In the genomic region with DNA sequence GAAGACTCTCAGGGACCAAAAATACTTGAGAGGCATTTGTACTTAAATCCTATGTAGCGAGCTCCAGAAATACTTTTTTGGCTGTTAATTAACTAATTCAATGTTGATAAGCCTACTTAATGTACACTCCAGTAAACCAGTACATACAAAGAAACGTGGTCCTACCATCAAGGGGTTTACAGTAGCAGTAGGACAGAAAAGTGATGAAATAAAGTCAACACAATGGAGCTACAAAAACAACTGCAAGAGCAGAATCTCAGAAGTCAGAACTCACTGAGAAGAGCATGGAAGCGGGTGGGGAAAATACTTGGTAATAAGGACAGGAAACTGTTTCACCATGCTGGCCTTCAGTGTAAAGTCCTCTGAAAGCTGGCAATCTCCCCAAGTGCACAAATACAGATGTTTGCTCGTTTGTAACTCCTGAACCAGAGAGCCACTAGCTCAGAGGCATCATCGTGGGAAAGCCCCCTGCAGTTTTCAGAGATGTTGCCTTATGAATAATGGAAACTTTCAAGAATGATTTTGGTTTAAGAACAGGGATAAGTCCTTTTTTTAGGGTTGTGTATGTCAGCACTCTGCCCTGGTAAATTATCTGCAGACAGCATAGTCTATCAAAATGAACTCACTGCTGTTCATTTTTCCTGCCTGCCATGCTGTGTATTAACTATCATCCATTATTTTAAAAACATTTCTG, we compare ENCODE assay signal across 1 cellular context.
A peak's percentile ranks its signal among the peaks of the same experiment; 100 is the strongest.
TF ChIP-seq lines count a peak whose summit lies in the region.

No MANE protein-coding gene starts in this region.

TF ChIP-seq in GM12878, 131 proteins besides CTCF, POLR2A, EP300 and RAD21 (continued from another document):
- no peak for TF ChIP-seq RFX5 (IDR thresholded peaks at IDR 0.05; ENCODE audit: low read depth, low read length)
- TF ChIP-seq EED (IDR thresholded peaks at IDR 0.05; ENCODE audit: low read depth): peak; percentile 68; the same call in 1 of the 2 replicates
- no peak for TF ChIP-seq SIX5 (IDR thresholded peaks at IDR 0.05; ENCODE audit: low read depth, low read length, severe bottlenecking)
- TF ChIP-seq, protein P1, sequence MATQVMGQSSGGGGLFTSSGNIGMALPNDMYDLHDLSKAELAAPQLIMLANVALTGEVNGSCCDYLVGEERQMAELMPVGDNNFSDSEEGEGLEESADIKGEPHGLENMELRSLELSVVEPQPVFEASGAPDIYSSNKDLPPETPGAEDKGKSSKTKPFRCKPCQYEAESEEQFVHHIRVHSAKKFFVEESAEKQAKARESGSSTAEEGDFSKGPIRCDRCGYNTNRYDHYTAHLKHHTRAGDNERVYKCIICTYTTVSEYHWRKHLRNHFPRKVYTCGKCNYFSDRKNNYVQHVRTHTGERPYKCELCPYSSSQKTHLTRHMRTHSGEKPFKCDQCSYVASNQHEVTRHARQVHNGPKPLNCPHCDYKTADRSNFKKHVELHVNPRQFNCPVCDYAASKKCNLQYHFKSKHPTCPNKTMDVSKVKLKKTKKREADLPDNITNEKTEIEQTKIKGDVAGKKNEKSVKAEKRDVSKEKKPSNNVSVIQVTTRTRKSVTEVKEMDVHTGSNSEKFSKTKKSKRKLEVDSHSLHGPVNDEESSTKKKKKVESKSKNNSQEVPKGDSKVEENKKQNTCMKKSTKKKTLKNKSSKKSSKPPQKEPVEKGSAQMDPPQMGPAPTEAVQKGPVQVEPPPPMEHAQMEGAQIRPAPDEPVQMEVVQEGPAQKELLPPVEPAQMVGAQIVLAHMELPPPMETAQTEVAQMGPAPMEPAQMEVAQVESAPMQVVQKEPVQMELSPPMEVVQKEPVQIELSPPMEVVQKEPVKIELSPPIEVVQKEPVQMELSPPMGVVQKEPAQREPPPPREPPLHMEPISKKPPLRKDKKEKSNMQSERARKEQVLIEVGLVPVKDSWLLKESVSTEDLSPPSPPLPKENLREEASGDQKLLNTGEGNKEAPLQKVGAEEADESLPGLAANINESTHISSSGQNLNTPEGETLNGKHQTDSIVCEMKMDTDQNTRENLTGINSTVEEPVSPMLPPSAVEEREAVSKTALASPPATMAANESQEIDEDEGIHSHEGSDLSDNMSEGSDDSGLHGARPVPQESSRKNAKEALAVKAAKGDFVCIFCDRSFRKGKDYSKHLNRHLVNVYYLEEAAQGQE (IDR thresholded peaks at IDR 0.05; ENCODE audit: low read depth, low read length): no peak
- TF ChIP-seq RELA (IDR thresholded peaks at IDR 0.05; ENCODE audit: borderline replicate concordance, partially characterized antibody): peak; percentile 73
- peak; percentile 44 for TF ChIP-seq JUNB (IDR thresholded peaks at IDR 0.05)
- TF ChIP-seq EGR1 (IDR thresholded peaks at IDR 0.05; ENCODE audit: borderline replicate concordance in 1 of 2, low read depth in 2 of 2, low read length in 2 of 2): no peak
- TF ChIP-seq MXI1 (IDR thresholded peaks at IDR 0.05; ENCODE audit: low read depth, low read length): no peak
- TF ChIP-seq GABPA (IDR thresholded peaks at IDR 0.05; ENCODE audit: low read depth): no peak
- TF ChIP-seq SPI1 (IDR thresholded peaks at IDR 0.05; ENCODE audit: borderline replicate concordance, insufficient read depth, low read depth, low read length): no peak
- TF ChIP-seq MTA3 (IDR thresholded peaks at IDR 0.05; ENCODE audit: borderline replicate concordance, low read length): no peak
- no peak for TF ChIP-seq CHD1 (IDR thresholded peaks at IDR 0.05; ENCODE audit: low read depth, low read length)
- TF ChIP-seq, protein P2, sequence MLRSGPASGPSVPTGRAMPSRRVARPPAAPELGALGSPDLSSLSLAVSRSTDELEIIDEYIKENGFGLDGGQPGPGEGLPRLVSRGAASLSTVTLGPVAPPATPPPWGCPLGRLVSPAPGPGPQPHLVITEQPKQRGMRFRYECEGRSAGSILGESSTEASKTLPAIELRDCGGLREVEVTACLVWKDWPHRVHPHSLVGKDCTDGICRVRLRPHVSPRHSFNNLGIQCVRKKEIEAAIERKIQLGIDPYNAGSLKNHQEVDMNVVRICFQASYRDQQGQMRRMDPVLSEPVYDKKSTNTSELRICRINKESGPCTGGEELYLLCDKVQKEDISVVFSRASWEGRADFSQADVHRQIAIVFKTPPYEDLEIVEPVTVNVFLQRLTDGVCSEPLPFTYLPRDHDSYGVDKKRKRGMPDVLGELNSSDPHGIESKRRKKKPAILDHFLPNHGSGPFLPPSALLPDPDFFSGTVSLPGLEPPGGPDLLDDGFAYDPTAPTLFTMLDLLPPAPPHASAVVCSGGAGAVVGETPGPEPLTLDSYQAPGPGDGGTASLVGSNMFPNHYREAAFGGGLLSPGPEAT (IDR thresholded peaks at IDR 0.05; ENCODE audit: low read depth): peak; percentile 83
- TF ChIP-seq ZSCAN29 (IDR thresholded peaks at IDR 0.05): no peak
- TF ChIP-seq, protein P3, sequence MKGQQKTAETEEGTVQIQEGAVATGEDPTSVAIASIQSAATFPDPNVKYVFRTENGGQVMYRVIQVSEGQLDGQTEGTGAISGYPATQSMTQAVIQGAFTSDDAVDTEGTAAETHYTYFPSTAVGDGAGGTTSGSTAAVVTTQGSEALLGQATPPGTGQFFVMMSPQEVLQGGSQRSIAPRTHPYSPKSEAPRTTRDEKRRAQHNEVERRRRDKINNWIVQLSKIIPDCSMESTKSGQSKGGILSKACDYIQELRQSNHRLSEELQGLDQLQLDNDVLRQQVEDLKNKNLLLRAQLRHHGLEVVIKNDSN (IDR thresholded peaks at IDR 0.05; ENCODE audit: borderline replicate concordance, extremely low read length, insufficient read depth, low read depth, low read length): no peak
- TF ChIP-seq CBFB (IDR thresholded peaks at IDR 0.05; ENCODE audit: low read depth): no peak
- TF ChIP-seq IRF4 (IDR thresholded peaks at IDR 0.05; ENCODE audit: low read depth, low read length): peak; percentile 70; the same call in 1 of the 2 replicates
- TF ChIP-seq SMAD5 (IDR thresholded peaks at IDR 0.05; ENCODE audit: low read depth): no peak
- TF ChIP-seq ZNF274 (IDR thresholded peaks at IDR 0.05; ENCODE audit: insufficient read depth, insufficient read length): no peak
- no peak for TF ChIP-seq YBX1 (IDR thresholded peaks at IDR 0.05)
- TF ChIP-seq FOXK2 (IDR thresholded peaks at IDR 0.05): no peak
- TF ChIP-seq CHD2 (IDR thresholded peaks at IDR 0.05; ENCODE audit: borderline replicate concordance, low read depth, low read length): no peak
- TF ChIP-seq, protein P4, sequence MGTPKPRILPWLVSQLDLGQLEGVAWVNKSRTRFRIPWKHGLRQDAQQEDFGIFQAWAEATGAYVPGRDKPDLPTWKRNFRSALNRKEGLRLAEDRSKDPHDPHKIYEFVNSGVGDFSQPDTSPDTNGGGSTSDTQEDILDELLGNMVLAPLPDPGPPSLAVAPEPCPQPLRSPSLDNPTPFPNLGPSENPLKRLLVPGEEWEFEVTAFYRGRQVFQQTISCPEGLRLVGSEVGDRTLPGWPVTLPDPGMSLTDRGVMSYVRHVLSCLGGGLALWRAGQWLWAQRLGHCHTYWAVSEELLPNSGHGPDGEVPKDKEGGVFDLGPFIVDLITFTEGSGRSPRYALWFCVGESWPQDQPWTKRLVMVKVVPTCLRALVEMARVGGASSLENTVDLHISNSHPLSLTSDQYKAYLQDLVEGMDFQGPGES (IDR thresholded peaks at IDR 0.05): no peak
- TF ChIP-seq WRNIP1 (IDR thresholded peaks at IDR 0.05; ENCODE audit: borderline replicate concordance, low read depth, low read length): no peak
- no peak for TF ChIP-seq ETV6 (conservative IDR thresholded peaks at IDR 0.05 in 1 of 2, IDR thresholded peaks at IDR 0.05 in 1 of 2; ENCODE audit: borderline replicate concordance in 1 of 2, low read depth in 1 of 2)
- no peak for TF ChIP-seq CHD4 (IDR thresholded peaks at IDR 0.05)
- TF ChIP-seq, protein P5, sequence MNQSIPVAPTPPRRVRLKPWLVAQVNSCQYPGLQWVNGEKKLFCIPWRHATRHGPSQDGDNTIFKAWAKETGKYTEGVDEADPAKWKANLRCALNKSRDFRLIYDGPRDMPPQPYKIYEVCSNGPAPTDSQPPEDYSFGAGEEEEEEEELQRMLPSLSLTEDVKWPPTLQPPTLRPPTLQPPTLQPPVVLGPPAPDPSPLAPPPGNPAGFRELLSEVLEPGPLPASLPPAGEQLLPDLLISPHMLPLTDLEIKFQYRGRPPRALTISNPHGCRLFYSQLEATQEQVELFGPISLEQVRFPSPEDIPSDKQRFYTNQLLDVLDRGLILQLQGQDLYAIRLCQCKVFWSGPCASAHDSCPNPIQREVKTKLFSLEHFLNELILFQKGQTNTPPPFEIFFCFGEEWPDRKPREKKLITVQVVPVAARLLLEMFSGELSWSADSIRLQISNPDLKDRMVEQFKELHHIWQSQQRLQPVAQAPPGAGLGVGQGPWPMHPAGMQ (IDR thresholded peaks at IDR 0.05; ENCODE audit: borderline replicate concordance): no peak
- TF ChIP-seq NBN (IDR thresholded peaks at IDR 0.05): no peak
- TF ChIP-seq ASH2L (IDR thresholded peaks at IDR 0.05; ENCODE audit: borderline replicate concordance, low read depth): no peak
- peak; percentile 39; the same call in 1 of the 2 replicates for TF ChIP-seq RUNX3 (IDR thresholded peaks at IDR 0.05; ENCODE audit: low read length)
- TF ChIP-seq TAF1 (IDR thresholded peaks at IDR 0.05; ENCODE audit: borderline replicate concordance, low read depth, low read length): no peak
- no peak for TF ChIP-seq SUZ12 (IDR thresholded peaks at IDR 0.05; ENCODE audit: unreplicated experiment)
- TF ChIP-seq TARDBP (IDR thresholded peaks at IDR 0.05; ENCODE audit: borderline replicate concordance): no peak
- TF ChIP-seq ZNF384 (IDR thresholded peaks at IDR 0.05; ENCODE audit: borderline replicate concordance, low read depth, low read length): no peak
- TF ChIP-seq POLR2AphosphoS2 (IDR thresholded peaks at IDR 0.05; ENCODE audit: low read depth, low read length): no peak
- peak; percentile 55; the same call in 1 of the 2 replicates for TF ChIP-seq MEF2A (IDR thresholded peaks at IDR 0.05; ENCODE audit: insufficient read depth, low read depth, low read length)
- TF ChIP-seq LARP7 (IDR thresholded peaks at IDR 0.05): no peak
- TF ChIP-seq PAX5 (IDR thresholded peaks at IDR 0.05; ENCODE audit: borderline replicate concordance, low read depth, low read length): no peak
